In genomic region chr2:201260302-201260800, GRCh38 we compare ENCODE assay signal across 1 cellular context.
TF ChIP-seq lines count a peak whose summit lies in the region.

Gene CASP8, plus strand, starts transcription at chr2:201260536. Its CDS starts 5,951 bp downstream, at chr2:201266487.

TF ChIP-seq in GM23338, 12 proteins besides CTCF, POLR2A, EP300 and RAD21 (continued from another document):
- TF ChIP-seq ZNF462 (CRISPR knock-in tag; IDR thresholded peaks at IDR 0.05) = no peak
- no peak for TF ChIP-seq ZNF114 (CRISPR knock-in tag; IDR thresholded peaks at IDR 0.05)
- TF ChIP-seq EZH2 (IDR thresholded peaks at IDR 0.05; ENCODE audit: low read depth, unreplicated experiment) = no peak
- no peak for TF ChIP-seq JUNB (IDR thresholded peaks at IDR 0.05; ENCODE audit: unreplicated experiment)
- TF ChIP-seq EZH2phosphoT487 (IDR thresholded peaks at IDR 0.05; ENCODE audit: unreplicated experiment) = no peak
- TF ChIP-seq STAT1 (IDR thresholded peaks at IDR 0.05; ENCODE audit: unreplicated experiment) = no peak
- no peak for TF ChIP-seq CREB1 (CRISPR knock-in tag; IDR thresholded peaks at IDR 0.05; ENCODE audit: low read depth)
- TF ChIP-seq NANOG (IDR thresholded peaks at IDR 0.05; ENCODE audit: borderline replicate concordance) = no peak
- TF ChIP-seq ETS1 (IDR thresholded peaks at IDR 0.05) = no peak
- TF ChIP-seq ZNF331 (CRISPR knock-in tag; IDR thresholded peaks at IDR 0.05; ENCODE audit: low read depth) = no peak
